In genomic region chr7:150346922-150347321, GRCh38 we compare ENCODE assay signal across 22 cellular contexts. TPM values are rescaled to one million over a fixed set of nuclear protein-coding genes. Genes with fewer than 3 reads are reported as not detected.
A peak's percentile ranks its signal among the peaks of the same experiment; 100 is the strongest.
DNase-seq lines count a peak whose midpoint lies in the region; ATAC-seq, FAIRE-seq and TF ChIP-seq lines count a peak whose summit lies in the region.
"Had no signal": no experiment of that assay in that cellular context is flagged by ENCODE, and none has a peak within 500 bp of the region (broad histone marks: within the 10 kb centered on the region; RNA-seq: fewer than 3 reads in every experiment).

No MANE protein-coding gene starts in this region.

- TF ChIP-seq CTCF in DND-41 (IDR thresholded peaks at IDR 0.05; ENCODE audit: borderline replicate concordance, extremely low read depth, low read length, poor library complexity, severe bottlenecking) (no peak), K562 (IDR thresholded peaks at IDR 0.05 in 2 of 3, conservative IDR thresholded peaks at IDR 0.05 in 1 of 3; ENCODE audit: insufficient read depth in 2 of 3, low read depth in 1 of 3, low read length in 3 of 3) (no peak)

- CTCF ChIA-PET in K562 (lab: Yijun Ruan, JAX; ENCODE audit: low intra/inter-chr PET ratio), result no interaction called here

- H3K4me3 ChIP-seq in DND-41 (ENCODE audit: low read depth in 1 of 2, low read length in 2 of 2), result no peak overlapping the region
- no peak overlapping the region for H3K4me3 ChIP-seq in K562

- no peak overlapping the region for H3K4me2 ChIP-seq in DND-41 (ENCODE audit: insufficient read depth, low read length)
- no peak overlapping the region for H3K4me2 ChIP-seq in K562 (ENCODE audit: insufficient read depth, low read length)
- H3K4me2 ChIP-seq: KMS-11 had no signal

- ATAC-seq in DND-41 (ENCODE audit: insufficient read depth, low read depth), result no peak; the same call in 2 of the 3 replicates
- ATAC-seq in K562, result peak; percentile 12; the same call in 1 of the 3 replicates
- ATAC-seq in sciatic nerve, result no peak
- ATAC-seq in HG03025 (IDR thresholded peaks at IDR 0.05; ENCODE audit: low FRiP score, unreplicated experiment), result no peak

- no peak overlapping the region for H3K9ac ChIP-seq in DND-41 (ENCODE audit: low read depth, low read length)
- no peak overlapping the region for H3K9ac ChIP-seq in K562 (ENCODE audit: insufficient read depth in 1 of 2, low read depth in 2 of 2, low read length in 2 of 2)
- H3K9ac ChIP-seq: KMS-11 had no signal

- no peak for DNase-seq in DND-41
- DNase-seq in K562 (ENCODE audit: extremely low read depth in 1 of 4, low spot score in 3 of 4), result no peak
- DNase-seq in sciatic nerve (ENCODE audit: low spot score), result peak; percentile 26
- DNase-seq in kidney glomerular epithelial cell (lab: John Stamatoyannopoulos, UW), result no peak
- DNase-seq: ACHN; BE2C; C1 segment of cervical spinal cord; CD4-positive, CD25-positive, alpha-beta regulatory T cell; COR-L47; DMS 273 treated with DMSO at 0.1 percent for 48 hours; DMS53; HCEC 1CT; HFFc6 had no signal

- TF ChIP-seq EP300 in K562 (IDR thresholded peaks at IDR 0.05; ENCODE audit: low read length), result no peak

- H3K79me2 ChIP-seq in DND-41 (ENCODE audit: insufficient read depth, low read length) (no peaks in the 10 kb centered on the region), K562 (ENCODE audit: control insufficient read depth, insufficient read depth, low read length) (no peaks in the 10 kb centered on the region)

- no peaks in the 10 kb centered on the region; the same call in 1 of the 2 replicates for H4K20me1 ChIP-seq in DND-41 (ENCODE audit: insufficient read depth, low read length)
- H4K20me1 ChIP-seq in K562 (replicated peaks; ENCODE audit: control insufficient read depth, insufficient read depth, low read length), result no peaks in the 10 kb centered on the region

- BruUV-seq in K562 (replicated peaks; lab: Mats Ljungman, UMichigan), result no TSS peak

- in situ Hi-C loops in K562 (cut with MboI), result no loop called here

- H2AFZ ChIP-seq in DND-41 (ENCODE audit: low read depth, low read length), result no peak overlapping the region
- no peak overlapping the region for H2AFZ ChIP-seq in K562 (ENCODE audit: low read depth, low read length)

- intact Hi-C loops in K562 (cut with micrococcal nuclease), result no loop called here
- intact Hi-C loops in sciatic nerve (cut with DNase I), result no loop called here

- 2% methylated on average over 3 of the region's 5 CpGs for whole genome bisulfite sequencing in K562 (ENCODE audit: insufficient coverage, low coverage, missing lambda C conversion rate)

- no peak for TF ChIP-seq RAD21 in K562 (CRISPR knock-in tag; conservative IDR thresholded peaks at IDR 0.05 in 1 of 2, IDR thresholded peaks at IDR 0.05 in 1 of 2)

- H3K27ac ChIP-seq in DND-41 (ENCODE audit: low read length) (peak overlapping the region; percentile 22; the same call in 1 of the 2 replicates), K562 (ENCODE audit: extremely low read depth, low read depth, low read length) (no peak overlapping the region)
- H3K27ac ChIP-seq: KMS-11 had no signal

- POLR2A ChIA-PET in K562 (lab: Yijun Ruan, JAX), result interaction anchor here (0.8 to 3.0 kb wide), 3 partner anchors 8 to 56 kb away, joined by 5 to 12 read pairs (median 6); no protein-coding TSS in a partner anchor

- no peaks in the 10 kb centered on the region for H3K9me1 ChIP-seq in K562 (ENCODE audit: control insufficient read depth, insufficient read depth, low read length)

- H3K27me3 ChIP-seq in DND-41 (ENCODE audit: insufficient read depth, low read length, poor library complexity) (no peaks in the 10 kb centered on the region), K562 (ENCODE audit: control insufficient read depth in 2 of 2, insufficient read depth in 2 of 2, low read length in 2 of 2) (peaks cover 11 to 19% of the 10 kb centered on the region in 2 experiments; a peak in 4 of 5 replicates)

- H3K9me3 ChIP-seq in DND-41 (ENCODE audit: insufficient read depth, low read length, severe bottlenecking), result peaks cover 11% of the 10 kb centered on the region
- no peaks in the 10 kb centered on the region for H3K9me3 ChIP-seq in K562 (replicated peaks; ENCODE audit: control insufficient read depth, insufficient read depth, low read depth, low read length)
- H3K9me3 ChIP-seq: BE2C had no signal

- no peak for FAIRE-seq in K562 (lab: Jason Lieb, UNC)
- FAIRE-seq: G401.6, GM12891, GM19239, HTR-8/SVneo had no signal

- H3K4me1 ChIP-seq in DND-41 (ENCODE audit: insufficient read depth, low read length) (no peaks in the 10 kb centered on the region), K562 (replicated peaks in 1 of 2; ENCODE audit: control insufficient read depth in 2 of 2, insufficient read depth in 2 of 2, low read length in 2 of 2) (peaks cover 0 to under 1% of the 10 kb centered on the region in 2 experiments; a peak in 1 of 5 replicates)
- H3K4me1 ChIP-seq: BE2C had no signal

- TF ChIP-seq POLR2A in K562 (conservative IDR thresholded peaks at IDR 0.05), result no peak

- H3K36me3 ChIP-seq in DND-41 (ENCODE audit: insufficient read depth, low read length), result peaks cover 20% of the 10 kb centered on the region
- no peaks in the 10 kb centered on the region for H3K36me3 ChIP-seq in K562 (ENCODE audit: control insufficient read depth, insufficient read depth, low read length)
- H3K36me3 ChIP-seq: BE2C had no signal

RNA-seq across cellular contexts. Expression of gene RARRES2, which starts 5.5 kb away (rescaled TPM):
- total RNA-seq in K562 (2011; cell fraction: chromatin; rRNA removed; ENCODE audit: low replicate concordance), result not detected in 2 replicates
- total RNA-seq in K562 (2011; cell fraction: nucleolus; rRNA removed), result not detected in 2 replicates
- not detected in 2 replicates for total RNA-seq in K562 (2011; cell fraction: nucleoplasm; rRNA removed)
- total RNA-seq in K562 (2014; rRNA removed), result not detected in 2 replicates
- total RNA-seq in K562 (2014; rRNA removed; fragmentation: Illumina TruSeq; extraction: Trizol), result not detected in 2 replicates
- not detected in 2 replicates for total RNA-seq in K562 (2015; rRNA removed; fragmentation: Illumina TruSeq; extraction: Trizol)
- total RNA-seq in K562 (2021), result 1.7 and 1.8 TPM in 2 replicates
- 0.11 TPM in 1 of 2 replicates, not detected in the other for polyA plus RNA-seq in K562 (2011; rRNA removed)
- polyA plus RNA-seq in K562 (2011; cell fraction: cytosol; rRNA removed), result 0.51 and 0.55 TPM in 2 replicates
- polyA plus RNA-seq in K562 (2011; cell fraction: nucleus; rRNA removed), result 0.13 and 0.26 TPM in 2 replicates
- polyA plus RNA-seq in K562 (2012), result 0.21 and 0.33 TPM in 2 replicates
- polyA plus RNA-seq in K562 (2014; fragmentation: Illumina TruSeq; extraction: Trizol), result not detected in 2 replicates
- not detected for polyA plus RNA-seq in K562 (2014; fragmentation: Nextera tagmentation; extraction: Ambion mirVana)
- 0.23 TPM in 1 of 2 replicates, not detected in the other for polyA plus RNA-seq in K562 (2014; rRNA removed)
- polyA minus RNA-seq in K562 (2011; rRNA and poly(A)+ RNA removed), result not detected in 2 replicates
- polyA minus RNA-seq in K562 (2011; cell fraction: cytosol; rRNA and poly(A)+ RNA removed), result not detected in 2 replicates
- polyA minus RNA-seq in K562 (2011; cell fraction: nucleus; rRNA and poly(A)+ RNA removed), result not detected in 2 replicates
- total RNA-seq in sciatic nerve, result 261 TPM
- total RNA-seq: CD4-positive, CD25-positive, alpha-beta regulatory T cell; CD8-positive, alpha-beta memory T cell; H4 had no signal
- polyA plus RNA-seq: CD4-positive, CD25-positive, alpha-beta regulatory T cell; CD8-positive, alpha-beta memory T cell had no signal

RNA-seq across cellular contexts. Expression of gene REPIN1, which starts 21.7 kb away (rescaled TPM):
- total RNA-seq in K562 (2011; cell fraction: chromatin; rRNA removed; ENCODE audit: low replicate concordance), result 109 and 296 TPM in 2 replicates
- total RNA-seq in K562 (2011; cell fraction: nucleolus; rRNA removed), result 251 and 260 TPM in 2 replicates
- 183 and 184 TPM in 2 replicates for total RNA-seq in K562 (2011; cell fraction: nucleoplasm; rRNA removed)
- total RNA-seq in K562 (2014; rRNA removed), result 212 and 268 TPM in 2 replicates
- 46.9 and 56.8 TPM in 2 replicates for total RNA-seq in K562 (2014; rRNA removed; fragmentation: Illumina TruSeq; extraction: Trizol)
- total RNA-seq in K562 (2015; rRNA removed; fragmentation: Illumina TruSeq; extraction: Trizol), result 94.0 and 99.6 TPM in 2 replicates
- total RNA-seq in K562 (2021), result 277 and 283 TPM in 2 replicates
- 130 and 189 TPM in 2 replicates for polyA plus RNA-seq in K562 (2011; rRNA removed)
- 210 and 322 TPM in 2 replicates for polyA plus RNA-seq in K562 (2011; cell fraction: cytosol; rRNA removed)
- polyA plus RNA-seq in K562 (2011; cell fraction: nucleus; rRNA removed), result 461 and 543 TPM in 2 replicates
- 186 and 202 TPM in 2 replicates for polyA plus RNA-seq in K562 (2012)
- 94.3 and 120 TPM in 2 replicates for polyA plus RNA-seq in K562 (2014; fragmentation: Illumina TruSeq; extraction: Trizol)
- polyA plus RNA-seq in K562 (2014; fragmentation: Nextera tagmentation; extraction: Ambion mirVana), result 10 to 100 TPM in 1 of 2 experiments, 1 to 10 TPM in 1; 8.1 to 11.0 TPM
- 209 and 237 TPM in 2 replicates for polyA plus RNA-seq in K562 (2014; rRNA removed)
- 65.6 and 71.9 TPM in 2 replicates for polyA minus RNA-seq in K562 (2011; rRNA and poly(A)+ RNA removed)
- 96.6 and 122 TPM in 2 replicates for polyA minus RNA-seq in K562 (2011; cell fraction: cytosol; rRNA and poly(A)+ RNA removed)
- polyA minus RNA-seq in K562 (2011; cell fraction: nucleus; rRNA and poly(A)+ RNA removed), result 81.0 and 130 TPM in 2 replicates
- 54.0 TPM for total RNA-seq in sciatic nerve

RNA-seq across cellular contexts. Expression of gene ACTR3C, which starts 23.6 kb away (rescaled TPM):
- total RNA-seq in K562 (2011; cell fraction: chromatin; rRNA removed; ENCODE audit: low replicate concordance), result 118 and 124 TPM in 2 replicates
- total RNA-seq in K562 (2011; cell fraction: nucleolus; rRNA removed), result 77.7 and 87.2 TPM in 2 replicates
- total RNA-seq in K562 (2011; cell fraction: nucleoplasm; rRNA removed), result 81.8 and 110 TPM in 2 replicates
- 12.1 and 12.9 TPM in 2 replicates for total RNA-seq in K562 (2014; rRNA removed)
- 14.2 and 16.9 TPM in 2 replicates for total RNA-seq in K562 (2014; rRNA removed; fragmentation: Illumina TruSeq; extraction: Trizol)
- total RNA-seq in K562 (2015; rRNA removed; fragmentation: Illumina TruSeq; extraction: Trizol), result 14.8 and 16.8 TPM in 2 replicates
- 10.0 and 10.8 TPM in 2 replicates for total RNA-seq in K562 (2021)
- polyA plus RNA-seq in K562 (2011; rRNA removed), result 28.1 and 35.4 TPM in 2 replicates
- polyA plus RNA-seq in K562 (2011; cell fraction: cytosol; rRNA removed), result 13.0 and 26.1 TPM in 2 replicates
- 30.3 and 45.3 TPM in 2 replicates for polyA plus RNA-seq in K562 (2011; cell fraction: nucleus; rRNA removed)
- polyA plus RNA-seq in K562 (2012), result 13.2 and 18.9 TPM in 2 replicates
- 12.2 and 13.4 TPM in 2 replicates for polyA plus RNA-seq in K562 (2014; fragmentation: Illumina TruSeq; extraction: Trizol)
- 10 to 100 TPM in 1 of 2 experiments, 1 to 10 TPM in 1; 9.0 to 13.3 TPM for polyA plus RNA-seq in K562 (2014; fragmentation: Nextera tagmentation; extraction: Ambion mirVana)
- 14.9 and 16.9 TPM in 2 replicates for polyA plus RNA-seq in K562 (2014; rRNA removed)
- polyA minus RNA-seq in K562 (2011; rRNA and poly(A)+ RNA removed), result 61.6 and 72.6 TPM in 2 replicates
- polyA minus RNA-seq in K562 (2011; cell fraction: cytosol; rRNA and poly(A)+ RNA removed), result 16.9 and 22.1 TPM in 2 replicates
- polyA minus RNA-seq in K562 (2011; cell fraction: nucleus; rRNA and poly(A)+ RNA removed), result 75.1 and 126 TPM in 2 replicates
- total RNA-seq in sciatic nerve, result 3.3 TPM
- total RNA-seq: HFFc6 had no signal

RNA-seq across cellular contexts. Expression of gene LRRC61, which starts 23.8 kb away (rescaled TPM):
- 114 and 182 TPM in 2 replicates for total RNA-seq in K562 (2011; cell fraction: chromatin; rRNA removed; ENCODE audit: low replicate concordance)
- total RNA-seq in K562 (2011; cell fraction: nucleolus; rRNA removed), result 129 and 134 TPM in 2 replicates
- total RNA-seq in K562 (2011; cell fraction: nucleoplasm; rRNA removed), result 113 and 123 TPM in 2 replicates
- total RNA-seq in K562 (2014; rRNA removed) (55.2 and 67.6 TPM in 2 replicates), K562 (2014; rRNA removed; fragmentation: Illumina TruSeq; extraction: Trizol) (16.8 and 18.7 TPM in 2 replicates), K562 (2015; rRNA removed; fragmentation: Illumina TruSeq; extraction: Trizol) (35.2 and 37.8 TPM in 2 replicates), K562 (2021) (49.5 and 50.6 TPM in 2 replicates), sciatic nerve (5.8 TPM)
- polyA plus RNA-seq in K562 (2011; rRNA removed) (54.3 and 76.9 TPM in 2 replicates), K562 (2014; fragmentation: Illumina TruSeq; extraction: Trizol) (18.4 and 35.6 TPM in 2 replicates), K562 (2014; fragmentation: Nextera tagmentation; extraction: Ambion mirVana) (1 to 10 TPM; 1.3 to 1.7 TPM), K562 (2014; rRNA removed) (42.0 and 46.5 TPM in 2 replicates)
- polyA plus RNA-seq in K562 (2011; cell fraction: cytosol; rRNA removed), result 138 and 194 TPM in 2 replicates
- polyA plus RNA-seq in K562 (2011; cell fraction: nucleus; rRNA removed), result 125 and 205 TPM in 2 replicates
- 81.4 and 86.4 TPM in 2 replicates for polyA plus RNA-seq in K562 (2012)
- polyA minus RNA-seq in K562 (2011; rRNA and poly(A)+ RNA removed), result 44.8 and 55.6 TPM in 2 replicates
- polyA minus RNA-seq in K562 (2011; cell fraction: cytosol; rRNA and poly(A)+ RNA removed), result 94.8 and 130 TPM in 2 replicates
- 89.0 and 106 TPM in 2 replicates for polyA minus RNA-seq in K562 (2011; cell fraction: nucleus; rRNA and poly(A)+ RNA removed)
- total RNA-seq: A172, H4, HFFc6 had no signal

RNA-seq across cellular contexts. Expression of gene ZNF775, which starts 32.2 kb away (rescaled TPM):
- 3.1 and 10.5 TPM in 2 replicates for total RNA-seq in K562 (2011; cell fraction: chromatin; rRNA removed; ENCODE audit: low replicate concordance)
- 12.0 and 14.7 TPM in 2 replicates for total RNA-seq in K562 (2011; cell fraction: nucleolus; rRNA removed)
- total RNA-seq in K562 (2011; cell fraction: nucleoplasm; rRNA removed), result 5.9 TPM in 2 replicates
- total RNA-seq in K562 (2014; rRNA removed), result 18.6 and 21.8 TPM in 2 replicates
- 1.1 and 1.8 TPM in 2 replicates for total RNA-seq in K562 (2014; rRNA removed; fragmentation: Illumina TruSeq; extraction: Trizol)
- 5.5 and 5.7 TPM in 2 replicates for total RNA-seq in K562 (2015; rRNA removed; fragmentation: Illumina TruSeq; extraction: Trizol)
- 18.7 and 19.2 TPM in 2 replicates for total RNA-seq in K562 (2021)
- polyA plus RNA-seq in K562 (2011; rRNA removed), result 4.9 and 8.3 TPM in 2 replicates
- 7.9 and 29.5 TPM in 2 replicates for polyA plus RNA-seq in K562 (2011; cell fraction: cytosol; rRNA removed)
- 9.1 and 15.1 TPM in 2 replicates for polyA plus RNA-seq in K562 (2011; cell fraction: nucleus; rRNA removed)
- 11.8 and 13.9 TPM in 2 replicates for polyA plus RNA-seq in K562 (2012)
- 1.5 and 3.5 TPM in 2 replicates for polyA plus RNA-seq in K562 (2014; fragmentation: Illumina TruSeq; extraction: Trizol)
- polyA plus RNA-seq in K562 (2014; fragmentation: Nextera tagmentation; extraction: Ambion mirVana), result under 1 TPM; 0.04 to 0.20 TPM
- polyA plus RNA-seq in K562 (2014; rRNA removed), result 13.1 and 13.2 TPM in 2 replicates
- 1.3 and 1.6 TPM in 2 replicates for polyA minus RNA-seq in K562 (2011; rRNA and poly(A)+ RNA removed)
- 7.2 and 17.1 TPM in 2 replicates for polyA minus RNA-seq in K562 (2011; cell fraction: cytosol; rRNA and poly(A)+ RNA removed)
- 4.3 and 5.3 TPM in 2 replicates for polyA minus RNA-seq in K562 (2011; cell fraction: nucleus; rRNA and poly(A)+ RNA removed)
- total RNA-seq in sciatic nerve, result 11.1 TPM

Comparison
In these comparisons a context has a peak if more than half of its experiments do, and no peak if none do; other contexts are left out.
1. RNA of gene RARRES2, which starts 5.5 kb away (total RNA-seq): 261 TPM in sciatic nerve (single experiment); 1.7 to 1.8 TPM in K562; every median in the first group is over 10 times any median in the second.